9 cellular contexts compared by ENCODE assay signal in genomic region chr1:21397813-21398188, GRCh38. TPM values are rescaled to one million over a fixed set of nuclear protein-coding genes. Genes with fewer than 3 reads are reported as not detected.
DNase-seq lines count a peak whose midpoint lies in the region; ATAC-seq and TF ChIP-seq lines count a peak whose summit lies in the region.
"Had no signal": no experiment of that assay in that cellular context is flagged by ENCODE, and none has a peak within 500 bp of the region (broad histone marks: within the 10 kb centered on the region; RNA-seq: fewer than 3 reads in every experiment).

No MANE protein-coding gene starts in this region.

- peaks cover 2% of the 10 kb centered on the region for H3K27me3 ChIP-seq in mesendoderm (ENCODE audit: insufficient read depth, low read length, poor library complexity)
- H3K27me3 ChIP-seq in hepatocyte, result no peaks in the 10 kb centered on the region

- H3K4me3 Mint-ChIP-seq in activated T-cell treated with anti-CD3 and anti-CD28 coated beads, Interleukin-2, amount 50 U/mL, for 4 hours, result peak overlapping the region; percentile 71

- H3K18ac ChIP-seq in mesendoderm (ENCODE audit: low read length), result no peak overlapping the region

- H3K4me1 Mint-ChIP-seq in activated T-cell treated with anti-CD3 and anti-CD28 coated beads, Interleukin-2, amount 50 U/mL, for 4 hours (ENCODE audit: low read depth), result peaks cover 5% of the 10 kb centered on the region

- no peaks in the 10 kb centered on the region for H3K79me2 ChIP-seq in mesendoderm (ENCODE audit: control insufficient read depth, insufficient read depth, low read length)
- no peaks in the 10 kb centered on the region for H3K79me2 ChIP-seq in hepatocyte
- H3K79me2 ChIP-seq: parathyroid adenoma had no signal

- no peak overlapping the region for H2AK5ac ChIP-seq in mesendoderm (ENCODE audit: low read length)

- no peak overlapping the region for H2BK120ac ChIP-seq in mesendoderm (ENCODE audit: low read depth, low read length)

- no peak overlapping the region for H2AFZ ChIP-seq in hepatocyte
- H2AFZ ChIP-seq: parathyroid adenoma had no signal

- H2BK5ac ChIP-seq in mesendoderm (ENCODE audit: low read length), result no peak overlapping the region

- peak; percentile 37 for DNase-seq in CD1c-positive myeloid dendritic cell (ENCODE audit: extremely low spot score)
- DNase-seq in Kasumi-1 (lab: John Stamatoyannopoulos, UW), result peak; percentile 34 to 35
- no peak for DNase-seq in activated T-cell treated with anti-CD3 and anti-CD28 coated beads, Interleukin-2, amount 50 U/mL, for 4 hours
- DNase-seq in mesendoderm, result peak; percentile 68
- no peak for DNase-seq in EL
- no peak for DNase-seq in hepatocyte (ENCODE audit: low spot score)

- no peaks in the 10 kb centered on the region for H4K20me1 ChIP-seq in hepatocyte (ENCODE audit: insufficient read depth, poor library complexity, severe bottlenecking)

- H3K4me1 ChIP-seq in mesendoderm (ENCODE audit: control insufficient read depth, low read depth, low read length), result no peaks in the 10 kb centered on the region
- no peaks in the 10 kb centered on the region for H3K4me1 ChIP-seq in hepatocyte (ENCODE audit: insufficient read depth)
- H3K4me1 ChIP-seq: parathyroid adenoma had no signal

- TF ChIP-seq CTCF in hepatocyte (IDR thresholded peaks at IDR 0.05; ENCODE audit: poor library complexity), result no peak

- H3K9me3 ChIP-seq in hepatocyte (ENCODE audit: low read depth), result no peaks in the 10 kb centered on the region

- H3K4me2 ChIP-seq in mesendoderm (ENCODE audit: low read length) (no peak overlapping the region), hepatocyte (no peak overlapping the region)

- peak in 1 of 2 donors; percentile 50 for ATAC-seq in activated T-cell treated with anti-CD3 and anti-CD28 coated beads, Interleukin-2, amount 50 U/mL, for 4 hours
- ATAC-seq in HG03097 (IDR thresholded peaks at IDR 0.05; ENCODE audit: low FRiP score, unreplicated experiment) (no peak), GM19467 (IDR thresholded peaks at IDR 0.05; ENCODE audit: unreplicated experiment) (no peak)

- no peak overlapping the region for H4K8ac ChIP-seq in mesendoderm (ENCODE audit: low read depth, low read length)

- no peak overlapping the region for H3K4ac ChIP-seq in mesendoderm (ENCODE audit: low read depth, low read length)

- WGBS in mesendoderm (ENCODE audit: extremely low coverage, insufficient coverage, low lambda C conversion rate), result no CpG with 5 or more reads among the region's 15 CpGs
- 74% methylated on average over 15 of the region's 15 CpGs for WGBS in hepatocyte (ENCODE audit: low lambda C conversion rate, missing lambda C conversion rate)

- no peaks in the 10 kb centered on the region for H3K36me3 Mint-ChIP-seq in activated T-cell treated with anti-CD3 and anti-CD28 coated beads, Interleukin-2, amount 50 U/mL, for 4 hours (ENCODE audit: insufficient read depth)

- no peaks in the 10 kb centered on the region for H3K27me3 Mint-ChIP-seq in activated T-cell treated with anti-CD3 and anti-CD28 coated beads, Interleukin-2, amount 50 U/mL, for 4 hours (ENCODE audit: low read depth)

- H3K9me3 Mint-ChIP-seq in activated T-cell treated with anti-CD3 and anti-CD28 coated beads, Interleukin-2, amount 50 U/mL, for 4 hours, result no peaks in the 10 kb centered on the region

- no peaks in the 10 kb centered on the region for H3K79me1 ChIP-seq in mesendoderm (ENCODE audit: low read length)

- no peak overlapping the region for H3K56ac ChIP-seq in mesendoderm (ENCODE audit: low read length)

- no peak overlapping the region for H2BK15ac ChIP-seq in mesendoderm (replicated peaks; ENCODE audit: low read depth)

- no peak overlapping the region for H3K9ac ChIP-seq in mesendoderm (ENCODE audit: low read length)
- H3K9ac ChIP-seq: parathyroid adenoma had no signal

- no peaks in the 10 kb centered on the region for H3K36me3 ChIP-seq in mesendoderm (ENCODE audit: control insufficient read depth, insufficient read depth, low read length)
- H3K36me3 ChIP-seq in hepatocyte (replicated peaks; ENCODE audit: insufficient read depth, low read depth), result no peaks in the 10 kb centered on the region

- no peaks in the 10 kb centered on the region for H3K9me2 ChIP-seq in hepatocyte (replicated peaks; ENCODE audit: insufficient read depth)

- H4K5ac ChIP-seq in mesendoderm (ENCODE audit: low read length), result no peak overlapping the region

- H3K4me3 ChIP-seq in mesendoderm (ENCODE audit: low read length) (no peak overlapping the region), hepatocyte (no peak overlapping the region)

- no peak overlapping the region for H3K23ac ChIP-seq in mesendoderm (ENCODE audit: low read length)

- no peak overlapping the region for H3K27ac ChIP-seq in mesendoderm (ENCODE audit: low read depth, low read length)
- no peak overlapping the region for H3K27ac ChIP-seq in hepatocyte
- H3K27ac ChIP-seq: parathyroid adenoma had no signal

RNA-seq across cellular contexts. Expression of gene NBPF3, which starts 42.1 kb away (rescaled TPM):
- total RNA-seq in activated T-cell treated with anti-CD3 and anti-CD28 coated beads, Interleukin-2, amount 50 U/mL, for 4 hours, result 1 to 10 TPM; 4.2 to 4.8 (median 4.3) TPM
- 1.3 TPM for polyA plus RNA-seq in mesendoderm (2013, experiment 1 of 2)
- 1.5 TPM for polyA plus RNA-seq in mesendoderm (2013, experiment 2 of 2)
- 12.4 and 14.3 TPM in 2 replicates for total RNA-seq in hepatocyte
- 3.5 and 3.6 TPM in 2 replicates for polyA plus RNA-seq in hepatocyte

Comparison
In these comparisons a context has a peak if more than half of its experiments do, and no peak if none do; other contexts are left out.
1. DNase-seq: peak in CD1c-positive myeloid dendritic cell (single experiment), Kasumi-1 (2 of 2) and mesendoderm (single experiment); none in activated T-cell treated with anti-CD3 and anti-CD28 coated beads, Interleukin-2, amount 50 U/mL, for 4 hours (single experiment), EL (single experiment) and hepatocyte (single experiment).